10 cellular contexts compared by ENCODE assay signal in genomic region chr2:234401376-234401775, GRCh38.
"Had no signal": no experiment of that assay in that cellular context is flagged by ENCODE, and none has a peak within 500 bp of the region (broad histone marks: within the 10 kb centered on the region; RNA-seq: fewer than 3 reads in every experiment).

No MANE protein-coding gene starts in this region.

- H3K27ac ChIP-seq: breast epithelium, neutrophil, right atrium auricular region had no signal

- H3K4me1 ChIP-seq: breast epithelium, right atrium auricular region had no signal

- H3K4me3 ChIP-seq: breast epithelium, right atrium auricular region had no signal

- H3K36me3 ChIP-seq: breast epithelium, neutrophil, right atrium auricular region had no signal

- ATAC-seq: Right ventricle myocardium inferior had no signal

- H3K9me2 ChIP-seq: SK-N-SH had no signal

- H3K4me2 ChIP-seq: SK-N-SH had no signal

- DNase-seq: anterior cingulate cortex, dermis blood vessel endothelial cell, hippocampal formation, kidney glomerular epithelial cell, SK-N-SH, small intestine had no signal

- H3K27me3 ChIP-seq: breast epithelium, neutrophil, right atrium auricular region had no signal

- H3K9ac ChIP-seq: SK-N-SH had no signal

- H3K9me3 ChIP-seq: breast epithelium, neutrophil, right atrium auricular region, SK-N-SH had no signal
